Comparison of ENCODE assay signal across 22 cellular contexts in the genomic region with DNA sequence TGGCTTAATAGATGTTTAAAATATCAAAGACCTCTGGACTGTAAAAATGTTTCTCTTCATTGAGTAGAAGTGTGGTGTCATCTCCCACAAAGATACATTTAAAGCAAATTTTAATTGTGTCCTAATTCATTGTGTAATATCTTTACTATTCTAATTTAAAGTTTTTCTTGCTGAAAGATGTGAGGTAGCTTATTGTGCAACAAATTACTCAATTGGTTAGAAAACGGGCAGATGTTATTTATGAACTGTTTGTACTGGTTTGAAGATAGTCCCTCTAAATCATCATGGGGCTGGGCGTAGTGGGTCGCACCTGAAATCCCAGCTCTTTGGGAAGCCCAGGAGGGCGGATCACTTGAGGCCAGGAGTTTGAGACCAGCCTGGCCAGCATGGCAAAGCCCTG.
"Had no signal": no experiment of that assay in that cellular context is flagged by ENCODE, and none has a peak within 500 bp of the region (broad histone marks: within the 10 kb centered on the region; RNA-seq: fewer than 3 reads in every experiment).

No MANE protein-coding gene starts in this region.

- H3K27ac ChIP-seq: esophagus muscularis mucosa, left lung, sigmoid colon, spleen, upper lobe of right lung had no signal

- H3K27me3 ChIP-seq: sigmoid colon had no signal

- ATAC-seq: left lung; stimulated activated naive B cell treated with anti-CD40 and anti-IgM and Interleukin-4, amounts not matched to agents 10 μg/mL and 1 μg/mL and 100 μg/mL, for 72 hours; upper lobe of right lung had no signal

- H3K4me1 ChIP-seq: esophagus muscularis mucosa, left lung, spleen, upper lobe of right lung had no signal

- H3K9me3 ChIP-seq: upper lobe of right lung had no signal

- H3K4me3 ChIP-seq: esophagus muscularis mucosa, left lung, sigmoid colon, spleen, upper lobe of right lung had no signal

- H3K36me3 ChIP-seq: esophagus muscularis mucosa, left lung, sigmoid colon, spleen, upper lobe of right lung had no signal

- DNase-seq: activated CD4-positive, alpha-beta T cell treated with anti-CD3 and anti-CD28 coated beads, Interleukin-2, amount 50 U/mL, for 1 hour; activated CD4-positive, CD25-positive, alpha-beta regulatory T cell treated with anti-CD3 and anti-CD28 coated beads, Interleukin-2, amount 50 U/mL, for 72 hours; activated CD8-positive, alpha-beta memory T cell treated with anti-CD3 and anti-CD28 coated beads, Interleukin-2, amount 50 U/mL, for 4 hours; activated effector memory CD4-positive, alpha-beta T cell treated with Interleukin-2 at 50 U/mL for 16 hours; activated naive CD4-positive, alpha-beta T cell treated with anti-CD3 and anti-CD28 coated beads, Interleukin-2, amount 50 U/mL, for 16 hours; activated T-cell treated with anti-CD3 and anti-CD28 coated beads, Interleukin-2, amount 50 U/mL, for 48 hours; cerebellar nuclear complex; effector CD8-positive, alpha-beta T cell; foreskin melanocyte; glutamatergic neuron; hippocampal formation; kidney; left lung; midbrain; nucleus accumbens; sigmoid colon; spleen; stimulated activated CD4-positive, alpha-beta T cell treated with anti-CD3 and anti-CD28 coated beads, Interleukin-4, amount 100 ng/mL, for 4 hours; stimulated activated naive B cell treated with anti-CD40 and anti-IgM and Interleukin-4, amounts not matched to agents 10 μg/mL and 1 μg/mL and 100 μg/mL, for 72 hours; T1000; upper lobe of right lung had no signal
